28 cellular contexts compared by ENCODE assay signal in the genomic region with DNA sequence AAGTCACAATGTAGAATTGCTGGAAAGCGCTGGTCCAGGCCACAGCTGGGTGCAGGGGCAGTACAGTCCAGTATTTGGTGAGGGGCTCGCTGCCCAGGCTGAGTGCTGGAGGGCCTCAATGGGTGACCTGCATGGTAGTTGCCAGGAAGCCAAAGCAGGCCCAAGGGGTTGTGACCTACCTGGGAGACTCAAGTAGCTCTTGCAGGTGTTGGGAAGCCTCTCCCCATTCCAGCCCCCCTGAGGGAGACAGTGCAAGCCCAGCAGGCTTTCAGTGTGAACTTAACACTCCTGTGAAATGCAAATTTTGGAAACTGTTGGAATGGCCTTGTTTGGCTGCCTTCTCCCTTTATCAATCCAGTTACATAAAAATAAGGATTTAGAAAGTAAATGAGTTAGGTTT.
"Had no signal": no experiment of that assay in that cellular context is flagged by ENCODE, and none has a peak within 500 bp of the region (broad histone marks: within the 10 kb centered on the region; RNA-seq: fewer than 3 reads in every experiment).

No MANE protein-coding gene starts in this region.

- H3K9me3 ChIP-seq: breast epithelium, pancreas, right atrium auricular region, stomach, thyroid gland, upper lobe of left lung, vagina had no signal

- H3K4me3 Mint-ChIP-seq: activated CD4-positive, alpha-beta memory T cell treated with anti-CD3 and anti-CD28 coated beads, Interleukin-2, amount 10 ng/mL, durations not matched to agents 7 days and 5 days; activated CD4-positive, alpha-beta T cell treated with anti-CD3 and anti-CD28 coated beads, Interleukin-2, amount 10 ng/mL, durations not matched to agents 24 days and 14 days; activated T-cell treated with anti-CD3 and anti-CD28 coated beads, Interleukin-2, amount 50 U/mL, for 72 hours; naive thymus-derived CD4-positive, alpha-beta T cell; stimulated activated naive B cell treated with anti-CD40 and anti-IgM and Interleukin-4, amounts not matched to agents 10 μg/mL and 1 μg/mL and 100 μg/mL, for 72 hours had no signal

- H3K4me1 ChIP-seq: breast epithelium, right atrium auricular region, upper lobe of left lung had no signal

- H3K4me3 ChIP-seq: breast epithelium, pancreas, right atrium auricular region, stomach, thyroid gland, upper lobe of left lung, vagina had no signal

- ATAC-seq: activated CD4-positive, CD25-positive, alpha-beta regulatory T cell treated with anti-CD3 and anti-CD28 coated beads, Interleukin-2, amount 50 U/mL, for 24 hours; activated naive CD4-positive, alpha-beta T cell treated with anti-CD3 and anti-CD28 coated beads, Interleukin-2, amount 50 U/mL, for 72 hours; activated T-cell treated with anti-CD3 and anti-CD28 coated beads, Interleukin-2, amount 50 U/mL, for 72 hours; esophagus mucosa; left colon; naive thymus-derived CD4-positive, alpha-beta T cell; stimulated activated naive B cell treated with anti-CD40 and anti-IgM and Interleukin-4, amounts not matched to agents 10 μg/mL and 1 μg/mL and 100 μg/mL, for 72 hours had no signal

- H3K36me3 ChIP-seq: breast epithelium, pancreas, right atrium auricular region, stomach, thyroid gland, upper lobe of left lung, vagina had no signal

- H3K9me3 Mint-ChIP-seq: activated CD4-positive, alpha-beta memory T cell treated with anti-CD3 and anti-CD28 coated beads, Interleukin-2, amount 10 ng/mL, durations not matched to agents 7 days and 5 days; activated CD4-positive, alpha-beta T cell treated with anti-CD3 and anti-CD28 coated beads, Interleukin-2, amount 10 ng/mL, durations not matched to agents 24 days and 14 days; activated naive CD4-positive, alpha-beta T cell treated with anti-CD3 and anti-CD28 coated beads, Interleukin-2, amount 50 U/mL, for 72 hours; activated T-cell treated with anti-CD3 and anti-CD28 coated beads, Interleukin-2, amount 50 U/mL, for 72 hours; stimulated activated naive B cell treated with anti-CD40 and anti-IgM and Interleukin-4, amounts not matched to agents 10 μg/mL and 1 μg/mL and 100 μg/mL, for 72 hours had no signal

- H3K27me3 ChIP-seq: breast epithelium, pancreas, right atrium auricular region, stomach, thyroid gland, upper lobe of left lung, vagina had no signal

- DNase-seq: activated CD4-positive, alpha-beta memory T cell treated with anti-CD3 and anti-CD28 coated beads, Interleukin-2, amount 10 ng/mL, durations not matched to agents 7 days and 5 days; activated CD4-positive, alpha-beta T cell treated with anti-CD3 and anti-CD28 coated beads, Interleukin-2, amount 10 ng/mL, durations not matched to agents 24 days and 14 days; activated naive CD4-positive, alpha-beta T cell; activated T-cell treated with anti-CD3 and anti-CD28 coated beads, Interleukin-2, amount 50 U/mL, for 72 hours; central memory CD4-positive, alpha-beta T cell; foreskin fibroblast; head of caudate nucleus; hippocampal formation; kidney; left colon; midbrain; naive thymus-derived CD4-positive, alpha-beta T cell; pancreas; stimulated activated CD4-positive, alpha-beta T cell treated with anti-CD3 and anti-CD28 coated beads, Interleukin-15, amount 100 ng/mL, for 24 hours; stimulated activated CD4-positive, alpha-beta T cell treated with anti-CD3 and anti-CD28 coated beads, Interleukin-2, amount 100 ng/mL, for 24 hours; stimulated activated naive B cell treated with anti-CD40 and anti-IgM and Interleukin-4, amounts not matched to agents 10 μg/mL and 1 μg/mL and 100 μg/mL, for 72 hours; stomach; T-helper 1 cell; T-helper 9 cell; thyroid gland; upper lobe of left lung had no signal

- H3K27me3 Mint-ChIP-seq: activated CD4-positive, alpha-beta memory T cell treated with anti-CD3 and anti-CD28 coated beads, Interleukin-2, amount 10 ng/mL, durations not matched to agents 7 days and 5 days; activated CD4-positive, alpha-beta T cell treated with anti-CD3 and anti-CD28 coated beads, Interleukin-2, amount 10 ng/mL, durations not matched to agents 24 days and 14 days; naive thymus-derived CD4-positive, alpha-beta T cell; stimulated activated naive B cell treated with anti-CD40 and anti-IgM and Interleukin-4, amounts not matched to agents 10 μg/mL and 1 μg/mL and 100 μg/mL, for 72 hours had no signal

- H3K27ac Mint-ChIP-seq: activated CD4-positive, alpha-beta memory T cell treated with anti-CD3 and anti-CD28 coated beads, Interleukin-2, amount 10 ng/mL, durations not matched to agents 7 days and 5 days; activated CD4-positive, alpha-beta T cell treated with anti-CD3 and anti-CD28 coated beads, Interleukin-2, amount 10 ng/mL, durations not matched to agents 24 days and 14 days; activated naive CD4-positive, alpha-beta T cell treated with anti-CD3 and anti-CD28 coated beads, Interleukin-2, amount 50 U/mL, for 72 hours; activated T-cell treated with anti-CD3 and anti-CD28 coated beads, Interleukin-2, amount 50 U/mL, for 72 hours; naive thymus-derived CD4-positive, alpha-beta T cell; stimulated activated naive B cell treated with anti-CD40 and anti-IgM and Interleukin-4, amounts not matched to agents 10 μg/mL and 1 μg/mL and 100 μg/mL, for 72 hours had no signal

- H3K27ac ChIP-seq: breast epithelium, pancreas, right atrium auricular region, stomach, thyroid gland, upper lobe of left lung, vagina, VCaP had no signal
